In the genomic region with DNA sequence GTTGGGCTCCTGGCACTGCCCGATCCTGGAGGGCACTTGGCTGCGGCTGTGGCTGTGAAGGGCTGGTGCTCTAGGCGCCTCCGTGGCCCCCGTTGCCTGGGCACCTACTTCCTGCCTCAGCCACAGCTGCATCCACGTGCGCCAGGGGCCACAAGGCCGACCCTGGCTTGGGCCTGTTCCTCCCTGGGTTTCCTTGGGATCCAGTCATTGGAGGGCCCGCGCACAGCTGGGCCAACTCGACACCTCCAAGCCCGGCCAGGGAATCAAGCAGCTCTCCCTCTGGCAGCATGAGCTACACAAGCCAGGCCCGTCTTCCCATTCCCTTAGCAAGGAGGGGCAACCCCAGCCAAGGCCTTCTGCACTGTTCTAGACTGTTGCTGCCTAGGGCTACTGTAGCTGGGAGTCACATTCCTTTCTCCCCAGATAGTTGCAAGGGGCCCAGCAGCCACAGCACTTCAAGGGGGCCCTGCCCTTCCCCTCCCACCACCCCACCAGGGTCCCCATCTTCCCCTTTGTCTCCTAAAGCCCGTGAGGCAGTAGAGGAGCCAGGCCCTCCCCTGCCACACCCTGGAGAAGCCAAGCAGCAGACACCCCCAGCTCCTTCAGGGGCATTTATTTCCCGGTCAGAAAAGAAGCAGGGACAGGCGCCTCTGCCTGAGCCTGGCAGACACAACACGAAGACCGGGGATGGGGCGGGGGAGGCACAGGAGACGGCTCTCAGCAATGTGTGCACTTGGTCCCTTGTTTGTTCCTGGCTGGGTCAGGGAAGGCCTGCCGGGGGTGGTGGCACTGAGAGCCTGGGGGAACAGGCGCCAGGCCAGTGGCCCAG, we compare ENCODE assay signal across 1 cellular context.
A peak's percentile ranks its signal among the peaks of the same experiment; 100 is the strongest.
TF ChIP-seq lines count a peak whose summit lies in the region.

No MANE protein-coding gene starts in this region.

TF ChIP-seq in K562, 482 proteins besides CTCF, POLR2A, EP300 and RAD21 (continued from another document and continues in another):
- TF ChIP-seq, protein P1, sequence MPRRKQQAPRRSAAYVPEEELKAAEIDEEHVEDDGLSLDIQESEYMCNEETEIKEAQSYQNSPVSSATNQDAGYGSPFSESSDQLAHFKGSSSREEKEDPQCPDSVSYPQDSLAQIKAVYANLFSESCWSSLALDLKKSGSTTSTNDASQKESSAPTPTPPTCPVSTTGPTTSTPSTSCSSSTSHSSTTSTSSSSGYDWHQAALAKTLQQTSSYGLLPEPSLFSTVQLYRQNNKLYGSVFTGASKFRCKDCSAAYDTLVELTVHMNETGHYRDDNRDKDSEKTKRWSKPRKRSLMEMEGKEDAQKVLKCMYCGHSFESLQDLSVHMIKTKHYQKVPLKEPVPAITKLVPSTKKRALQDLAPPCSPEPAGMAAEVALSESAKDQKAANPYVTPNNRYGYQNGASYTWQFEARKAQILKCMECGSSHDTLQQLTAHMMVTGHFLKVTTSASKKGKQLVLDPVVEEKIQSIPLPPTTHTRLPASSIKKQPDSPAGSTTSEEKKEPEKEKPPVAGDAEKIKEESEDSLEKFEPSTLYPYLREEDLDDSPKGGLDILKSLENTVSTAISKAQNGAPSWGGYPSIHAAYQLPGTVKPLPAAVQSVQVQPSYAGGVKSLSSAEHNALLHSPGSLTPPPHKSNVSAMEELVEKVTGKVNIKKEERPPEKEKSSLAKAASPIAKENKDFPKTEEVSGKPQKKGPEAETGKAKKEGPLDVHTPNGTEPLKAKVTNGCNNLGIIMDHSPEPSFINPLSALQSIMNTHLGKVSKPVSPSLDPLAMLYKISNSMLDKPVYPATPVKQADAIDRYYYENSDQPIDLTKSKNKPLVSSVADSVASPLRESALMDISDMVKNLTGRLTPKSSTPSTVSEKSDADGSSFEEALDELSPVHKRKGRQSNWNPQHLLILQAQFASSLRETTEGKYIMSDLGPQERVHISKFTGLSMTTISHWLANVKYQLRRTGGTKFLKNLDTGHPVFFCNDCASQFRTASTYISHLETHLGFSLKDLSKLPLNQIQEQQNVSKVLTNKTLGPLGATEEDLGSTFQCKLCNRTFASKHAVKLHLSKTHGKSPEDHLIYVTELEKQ (CRISPR knock-in tag; IDR thresholded peaks at IDR 0.05) = no peak
- TF ChIP-seq, protein P2, sequence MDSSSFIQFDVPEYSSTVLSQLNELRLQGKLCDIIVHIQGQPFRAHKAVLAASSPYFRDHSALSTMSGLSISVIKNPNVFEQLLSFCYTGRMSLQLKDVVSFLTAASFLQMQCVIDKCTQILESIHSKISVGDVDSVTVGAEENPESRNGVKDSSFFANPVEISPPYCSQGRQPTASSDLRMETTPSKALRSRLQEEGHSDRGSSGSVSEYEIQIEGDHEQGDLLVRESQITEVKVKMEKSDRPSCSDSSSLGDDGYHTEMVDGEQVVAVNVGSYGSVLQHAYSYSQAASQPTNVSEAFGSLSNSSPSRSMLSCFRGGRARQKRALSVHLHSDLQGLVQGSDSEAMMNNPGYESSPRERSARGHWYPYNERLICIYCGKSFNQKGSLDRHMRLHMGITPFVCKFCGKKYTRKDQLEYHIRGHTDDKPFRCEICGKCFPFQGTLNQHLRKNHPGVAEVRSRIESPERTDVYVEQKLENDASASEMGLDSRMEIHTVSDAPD (CRISPR knock-in tag; IDR thresholded peaks at IDR 0.05) = no peak
- TF ChIP-seq, protein P3, sequence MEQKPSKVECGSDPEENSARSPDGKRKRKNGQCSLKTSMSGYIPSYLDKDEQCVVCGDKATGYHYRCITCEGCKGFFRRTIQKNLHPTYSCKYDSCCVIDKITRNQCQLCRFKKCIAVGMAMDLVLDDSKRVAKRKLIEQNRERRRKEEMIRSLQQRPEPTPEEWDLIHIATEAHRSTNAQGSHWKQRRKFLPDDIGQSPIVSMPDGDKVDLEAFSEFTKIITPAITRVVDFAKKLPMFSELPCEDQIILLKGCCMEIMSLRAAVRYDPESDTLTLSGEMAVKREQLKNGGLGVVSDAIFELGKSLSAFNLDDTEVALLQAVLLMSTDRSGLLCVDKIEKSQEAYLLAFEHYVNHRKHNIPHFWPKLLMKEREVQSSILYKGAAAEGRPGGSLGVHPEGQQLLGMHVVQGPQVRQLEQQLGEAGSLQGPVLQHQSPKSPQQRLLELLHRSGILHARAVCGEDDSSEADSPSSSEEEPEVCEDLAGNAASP (IDR thresholded peaks at IDR 0.05) = no peak
- TF ChIP-seq SPI1 (IDR thresholded peaks at IDR 0.05; ENCODE audit: borderline replicate concordance, low read depth, low read length) = no peak
- TF ChIP-seq, protein P4, sequence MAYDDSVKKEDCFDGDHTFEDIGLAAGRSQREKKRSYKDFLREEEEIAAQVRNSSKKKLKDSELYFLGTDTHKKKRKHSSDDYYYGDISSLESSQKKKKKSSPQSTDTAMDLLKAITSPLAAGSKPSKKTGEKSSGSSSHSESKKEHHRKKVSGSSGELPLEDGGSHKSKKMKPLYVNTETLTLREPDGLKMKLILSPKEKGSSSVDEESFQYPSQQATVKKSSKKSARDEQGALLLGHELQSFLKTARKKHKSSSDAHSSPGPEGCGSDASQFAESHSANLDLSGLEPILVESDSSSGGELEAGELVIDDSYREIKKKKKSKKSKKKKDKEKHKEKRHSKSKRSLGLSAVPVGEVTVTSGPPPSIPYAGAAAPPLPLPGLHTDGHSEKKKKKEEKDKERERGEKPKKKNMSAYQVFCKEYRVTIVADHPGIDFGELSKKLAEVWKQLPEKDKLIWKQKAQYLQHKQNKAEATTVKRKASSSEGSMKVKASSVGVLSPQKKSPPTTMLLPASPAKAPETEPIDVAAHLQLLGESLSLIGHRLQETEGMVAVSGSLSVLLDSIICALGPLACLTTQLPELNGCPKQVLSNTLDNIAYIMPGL (CRISPR knock-in tag; IDR thresholded peaks at IDR 0.05) = no peak
- TF ChIP-seq PRPF4 (IDR thresholded peaks at IDR 0.05; ENCODE audit: insufficient read depth, low read depth, low read length, poor library complexity, severe bottlenecking) = no peak
- peak; percentile 49 for TF ChIP-seq POLR2AphosphoS5 (IDR thresholded peaks at IDR 0.05; ENCODE audit: control insufficient read depth, insufficient read depth, low read depth, low read length)
- TF ChIP-seq SMARCE1 (IDR thresholded peaks at IDR 0.05) = no peak
- peak; percentile 72; the same call in 1 of the 2 replicates for TF ChIP-seq KLF10 (CRISPR knock-in tag; IDR thresholded peaks at IDR 0.05)
- no peak for TF ChIP-seq SP1 (CRISPR knock-in tag; IDR thresholded peaks at IDR 0.05)
- TF ChIP-seq NCOA4 (IDR thresholded peaks at IDR 0.05; ENCODE audit: partially characterized antibody) = no peak
- no peak for TF ChIP-seq ZNF507 (tag; conservative IDR thresholded peaks at IDR 0.05)
- no peak for TF ChIP-seq TAF9B (IDR thresholded peaks at IDR 0.05; ENCODE audit: partially characterized antibody)
- no peak for TF ChIP-seq NFIC (IDR thresholded peaks at IDR 0.05)
- TF ChIP-seq, protein P5, sequence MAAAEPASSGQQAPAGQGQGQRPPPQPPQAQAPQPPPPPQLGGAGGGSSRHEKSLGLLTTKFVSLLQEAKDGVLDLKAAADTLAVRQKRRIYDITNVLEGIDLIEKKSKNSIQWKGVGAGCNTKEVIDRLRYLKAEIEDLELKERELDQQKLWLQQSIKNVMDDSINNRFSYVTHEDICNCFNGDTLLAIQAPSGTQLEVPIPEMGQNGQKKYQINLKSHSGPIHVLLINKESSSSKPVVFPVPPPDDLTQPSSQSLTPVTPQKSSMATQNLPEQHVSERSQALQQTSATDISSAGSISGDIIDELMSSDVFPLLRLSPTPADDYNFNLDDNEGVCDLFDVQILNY (CRISPR knock-in tag; IDR thresholded peaks at IDR 0.05) = no peak
- TF ChIP-seq ZBTB17 (CRISPR knock-in tag; IDR thresholded peaks at IDR 0.05) = peak; percentile 59; the same call in 1 of the 2 replicates
- TF ChIP-seq C11orf30 (IDR thresholded peaks at IDR 0.05; ENCODE audit: low read depth) = no peak
- TF ChIP-seq, protein P6, sequence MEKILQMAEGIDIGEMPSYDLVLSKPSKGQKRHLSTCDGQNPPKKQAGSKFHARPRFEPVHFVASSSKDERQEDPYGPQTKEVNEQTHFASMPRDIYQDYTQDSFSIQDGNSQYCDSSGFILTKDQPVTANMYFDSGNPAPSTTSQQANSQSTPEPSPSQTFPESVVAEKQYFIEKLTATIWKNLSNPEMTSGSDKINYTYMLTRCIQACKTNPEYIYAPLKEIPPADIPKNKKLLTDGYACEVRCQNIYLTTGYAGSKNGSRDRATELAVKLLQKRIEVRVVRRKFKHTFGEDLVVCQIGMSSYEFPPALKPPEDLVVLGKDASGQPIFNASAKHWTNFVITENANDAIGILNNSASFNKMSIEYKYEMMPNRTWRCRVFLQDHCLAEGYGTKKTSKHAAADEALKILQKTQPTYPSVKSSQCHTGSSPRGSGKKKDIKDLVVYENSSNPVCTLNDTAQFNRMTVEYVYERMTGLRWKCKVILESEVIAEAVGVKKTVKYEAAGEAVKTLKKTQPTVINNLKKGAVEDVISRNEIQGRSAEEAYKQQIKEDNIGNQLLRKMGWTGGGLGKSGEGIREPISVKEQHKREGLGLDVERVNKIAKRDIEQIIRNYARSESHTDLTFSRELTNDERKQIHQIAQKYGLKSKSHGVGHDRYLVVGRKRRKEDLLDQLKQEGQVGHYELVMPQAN (IDR thresholded peaks at IDR 0.05; ENCODE audit: borderline replicate concordance) = no peak
- TF ChIP-seq, protein P7, sequence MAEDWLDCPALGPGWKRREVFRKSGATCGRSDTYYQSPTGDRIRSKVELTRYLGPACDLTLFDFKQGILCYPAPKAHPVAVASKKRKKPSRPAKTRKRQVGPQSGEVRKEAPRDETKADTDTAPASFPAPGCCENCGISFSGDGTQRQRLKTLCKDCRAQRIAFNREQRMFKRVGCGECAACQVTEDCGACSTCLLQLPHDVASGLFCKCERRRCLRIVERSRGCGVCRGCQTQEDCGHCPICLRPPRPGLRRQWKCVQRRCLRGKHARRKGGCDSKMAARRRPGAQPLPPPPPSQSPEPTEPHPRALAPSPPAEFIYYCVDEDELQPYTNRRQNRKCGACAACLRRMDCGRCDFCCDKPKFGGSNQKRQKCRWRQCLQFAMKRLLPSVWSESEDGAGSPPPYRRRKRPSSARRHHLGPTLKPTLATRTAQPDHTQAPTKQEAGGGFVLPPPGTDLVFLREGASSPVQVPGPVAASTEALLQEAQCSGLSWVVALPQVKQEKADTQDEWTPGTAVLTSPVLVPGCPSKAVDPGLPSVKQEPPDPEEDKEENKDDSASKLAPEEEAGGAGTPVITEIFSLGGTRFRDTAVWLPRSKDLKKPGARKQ (CRISPR knock-in tag; IDR thresholded peaks at IDR 0.05) = no peak
- TF ChIP-seq PHF20 (IDR thresholded peaks at IDR 0.05; ENCODE audit: partially characterized antibody) = no peak
- TF ChIP-seq ZNF778 (CRISPR knock-in tag; IDR thresholded peaks at IDR 0.05) = no peak
- TF ChIP-seq SREBF2 (CRISPR knock-in tag; IDR thresholded peaks at IDR 0.05) = no peak
- TF ChIP-seq ZNF174 (CRISPR knock-in tag; IDR thresholded peaks at IDR 0.05) = no peak
- TF ChIP-seq, protein P8, sequence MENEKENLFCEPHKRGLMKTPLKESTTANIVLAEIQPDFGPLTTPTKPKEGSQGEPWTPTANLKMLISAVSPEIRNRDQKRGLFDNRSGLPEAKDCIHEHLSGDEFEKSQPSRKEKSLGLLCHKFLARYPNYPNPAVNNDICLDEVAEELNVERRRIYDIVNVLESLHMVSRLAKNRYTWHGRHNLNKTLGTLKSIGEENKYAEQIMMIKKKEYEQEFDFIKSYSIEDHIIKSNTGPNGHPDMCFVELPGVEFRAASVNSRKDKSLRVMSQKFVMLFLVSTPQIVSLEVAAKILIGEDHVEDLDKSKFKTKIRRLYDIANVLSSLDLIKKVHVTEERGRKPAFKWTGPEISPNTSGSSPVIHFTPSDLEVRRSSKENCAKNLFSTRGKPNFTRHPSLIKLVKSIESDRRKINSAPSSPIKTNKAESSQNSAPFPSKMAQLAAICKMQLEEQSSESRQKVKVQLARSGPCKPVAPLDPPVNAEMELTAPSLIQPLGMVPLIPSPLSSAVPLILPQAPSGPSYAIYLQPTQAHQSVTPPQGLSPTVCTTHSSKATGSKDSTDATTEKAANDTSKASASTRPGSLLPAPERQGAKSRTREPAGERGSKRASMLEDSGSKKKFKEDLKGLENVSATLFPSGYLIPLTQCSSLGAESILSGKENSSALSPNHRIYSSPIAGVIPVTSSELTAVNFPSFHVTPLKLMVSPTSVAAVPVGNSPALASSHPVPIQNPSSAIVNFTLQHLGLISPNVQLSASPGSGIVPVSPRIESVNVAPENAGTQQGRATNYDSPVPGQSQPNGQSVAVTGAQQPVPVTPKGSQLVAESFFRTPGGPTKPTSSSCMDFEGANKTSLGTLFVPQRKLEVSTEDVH (IDR thresholded peaks at IDR 0.05; ENCODE audit: low read depth, partially characterized antibody) = no peak
- TF ChIP-seq ZFPM2 (CRISPR knock-in tag; IDR thresholded peaks at IDR 0.05) = peak; percentile 9; the same call in 1 of the 2 replicates
- no peak for TF ChIP-seq HDAC3 (IDR thresholded peaks at IDR 0.05; ENCODE audit: borderline replicate concordance, partially characterized antibody)
- 0 out of 2 replicates have a peak, but pooled peaks have one; percentile 21 for TF ChIP-seq THRAP3 (IDR thresholded peaks at IDR 0.05; ENCODE audit: borderline replicate concordance)
- TF ChIP-seq BDP1 (IDR thresholded peaks at IDR 0.05; ENCODE audit: insufficient read depth, insufficient read length) = no peak
- TF ChIP-seq, protein P9, sequence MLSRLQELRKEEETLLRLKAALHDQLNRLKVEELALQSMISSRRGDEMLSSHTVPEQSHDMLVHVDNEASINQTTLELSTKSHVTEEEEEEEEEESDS (CRISPR knock-in tag; IDR thresholded peaks at IDR 0.05) = no peak
- TF ChIP-seq TRIM24 (IDR thresholded peaks at IDR 0.05) = 0 out of 4 replicates have a peak, but pooled peaks of 1 of the 2 experiments have one; percentile 5
